Comparison of ENCODE assay signal across 1 cellular context in the genomic region with DNA sequence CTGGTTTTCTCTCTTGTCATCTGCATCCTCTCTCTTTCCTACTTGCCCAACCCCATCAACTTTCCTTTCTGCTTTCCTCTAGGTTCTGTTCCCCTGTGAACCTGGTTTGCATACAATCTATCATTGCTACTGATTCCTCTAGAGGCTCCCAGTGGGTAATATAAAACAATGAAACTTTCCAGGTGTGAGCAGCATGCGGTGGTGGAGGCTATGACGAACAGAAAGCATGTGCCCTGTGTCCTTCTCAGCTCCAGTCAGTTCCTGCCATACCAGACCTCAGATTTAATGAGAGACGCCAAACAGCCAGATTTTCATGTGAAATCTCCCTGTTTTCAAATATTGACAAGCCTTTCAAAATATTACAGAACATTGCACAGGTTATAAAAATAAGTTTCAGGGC.
TF ChIP-seq lines count a peak whose summit lies in the region.

No MANE protein-coding gene starts in this region.

TF ChIP-seq in HepG2, 621 proteins besides CTCF, POLR2A, EP300 and RAD21 (continued from another document):
- no peak for TF ChIP-seq EZH2 (conservative IDR thresholded peaks at IDR 0.05; ENCODE audit: low read depth, low read length)
- no peak for TF ChIP-seq PLRG1 (conservative IDR thresholded peaks at IDR 0.05)
- no peak for TF ChIP-seq ZNF557 (CRISPR knock-in tag; IDR thresholded peaks at IDR 0.05)
- TF ChIP-seq, protein P1, sequence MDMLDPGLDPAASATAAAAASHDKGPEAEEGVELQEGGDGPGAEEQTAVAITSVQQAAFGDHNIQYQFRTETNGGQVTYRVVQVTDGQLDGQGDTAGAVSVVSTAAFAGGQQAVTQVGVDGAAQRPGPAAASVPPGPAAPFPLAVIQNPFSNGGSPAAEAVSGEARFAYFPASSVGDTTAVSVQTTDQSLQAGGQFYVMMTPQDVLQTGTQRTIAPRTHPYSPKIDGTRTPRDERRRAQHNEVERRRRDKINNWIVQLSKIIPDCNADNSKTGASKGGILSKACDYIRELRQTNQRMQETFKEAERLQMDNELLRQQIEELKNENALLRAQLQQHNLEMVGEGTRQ (IDR thresholded peaks at IDR 0.05; ENCODE audit: low read depth, low read length) = no peak
- TF ChIP-seq, protein P1 (CRISPR knock-in tag; IDR thresholded peaks at IDR 0.05; ENCODE audit: borderline replicate concordance) = no peak
- no peak for TF ChIP-seq ZMYM4 (CRISPR knock-in tag; IDR thresholded peaks at IDR 0.05)
- TF ChIP-seq, protein P2, sequence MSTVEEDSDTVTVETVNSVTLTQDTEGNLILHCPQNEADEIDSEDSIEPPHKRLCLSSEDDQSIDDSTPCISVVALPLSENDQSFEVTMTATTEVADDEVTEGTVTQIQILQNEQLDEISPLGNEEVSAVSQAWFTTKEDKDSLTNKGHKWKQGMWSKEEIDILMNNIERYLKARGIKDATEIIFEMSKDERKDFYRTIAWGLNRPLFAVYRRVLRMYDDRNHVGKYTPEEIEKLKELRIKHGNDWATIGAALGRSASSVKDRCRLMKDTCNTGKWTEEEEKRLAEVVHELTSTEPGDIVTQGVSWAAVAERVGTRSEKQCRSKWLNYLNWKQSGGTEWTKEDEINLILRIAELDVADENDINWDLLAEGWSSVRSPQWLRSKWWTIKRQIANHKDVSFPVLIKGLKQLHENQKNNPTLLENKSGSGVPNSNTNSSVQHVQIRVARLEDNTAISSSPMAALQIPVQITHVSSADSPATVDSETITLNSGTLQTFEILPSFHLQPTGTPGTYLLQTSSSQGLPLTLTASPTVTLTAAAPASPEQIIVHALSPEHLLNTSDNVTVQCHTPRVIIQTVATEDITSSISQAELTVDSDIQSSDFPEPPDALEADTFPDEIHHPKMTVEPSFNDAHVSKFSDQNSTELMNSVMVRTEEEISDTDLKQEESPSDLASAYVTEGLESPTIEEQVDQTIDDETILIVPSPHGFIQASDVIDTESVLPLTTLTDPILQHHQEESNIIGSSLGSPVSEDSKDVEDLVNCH (CRISPR knock-in tag; IDR thresholded peaks at IDR 0.05) = no peak
- no peak for TF ChIP-seq TBX2 (CRISPR knock-in tag; IDR thresholded peaks at IDR 0.05; ENCODE audit: borderline replicate concordance)
- TF ChIP-seq ZNF530 (CRISPR knock-in tag; IDR thresholded peaks at IDR 0.05; ENCODE audit: low read depth) = no peak
- no peak for TF ChIP-seq ZNF430 (CRISPR knock-in tag; IDR thresholded peaks at IDR 0.05)
- TF ChIP-seq, protein P3, sequence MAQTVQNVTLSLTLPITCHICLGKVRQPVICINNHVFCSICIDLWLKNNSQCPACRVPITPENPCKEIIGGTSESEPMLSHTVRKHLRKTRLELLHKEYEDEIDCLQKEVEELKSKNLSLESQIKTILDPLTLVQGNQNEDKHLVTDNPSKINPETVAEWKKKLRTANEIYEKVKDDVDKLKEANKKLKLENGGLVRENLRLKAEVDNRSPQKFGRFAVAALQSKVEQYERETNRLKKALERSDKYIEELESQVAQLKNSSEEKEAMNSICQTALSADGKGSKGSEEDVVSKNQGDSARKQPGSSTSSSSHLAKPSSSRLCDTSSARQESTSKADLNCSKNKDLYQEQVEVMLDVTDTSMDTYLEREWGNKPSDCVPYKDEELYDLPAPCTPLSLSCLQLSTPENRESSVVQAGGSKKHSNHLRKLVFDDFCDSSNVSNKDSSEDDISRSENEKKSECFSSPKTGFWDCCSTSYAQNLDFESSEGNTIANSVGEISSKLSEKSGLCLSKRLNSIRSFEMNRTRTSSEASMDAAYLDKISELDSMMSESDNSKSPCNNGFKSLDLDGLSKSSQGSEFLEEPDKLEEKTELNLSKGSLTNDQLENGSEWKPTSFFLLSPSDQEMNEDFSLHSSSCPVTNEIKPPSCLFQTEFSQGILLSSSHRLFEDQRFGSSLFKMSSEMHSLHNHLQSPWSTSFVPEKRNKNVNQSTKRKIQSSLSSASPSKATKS (CRISPR knock-in tag; IDR thresholded peaks at IDR 0.05) = no peak
- TF ChIP-seq IKZF1 (IDR thresholded peaks at IDR 0.05) = no peak
- no peak for TF ChIP-seq NFIB (CRISPR knock-in tag; IDR thresholded peaks at IDR 0.05; ENCODE audit: borderline replicate concordance)
- no peak for TF ChIP-seq MEIS1 (CRISPR knock-in tag; IDR thresholded peaks at IDR 0.05; ENCODE audit: borderline replicate concordance)
TF ChIP-seq in HepG2: peak in this region for 0.
